ENCODE assay signal across 36 cellular contexts in genomic region chr5:102080288-102080687, GRCh38.
DNase-seq lines count a peak whose midpoint lies in the region; ATAC-seq, FAIRE-seq and TF ChIP-seq lines count a peak whose summit lies in the region.
"Had no signal": no experiment of that assay in that cellular context is flagged by ENCODE, and none has a peak within 500 bp of the region (broad histone marks: within the 10 kb centered on the region; RNA-seq: fewer than 3 reads in every experiment).

No MANE protein-coding gene starts in this region.

- in situ Hi-C loops in HepG2 (cut with HindIII; ENCODE audit: extremely low pct_ligation_motif_present, low pct_unique_long_range_greater_than_20kb) = no loop called here

- no peak for FAIRE-seq in HepG2 (lab: Jason Lieb, UNC)
- FAIRE-seq: A204.1, A549, D721Med, G401.6 had no signal

- no TSS peak for BruUV-seq in HepG2 (replicated peaks; lab: Mats Ljungman, UMichigan)
- BruUV-seq in Caco-2 (replicated peaks; lab: Mats Ljungman, UMichigan) = no TSS peak

- H3K4me3 ChIP-seq in HepG2 (replicated peaks in 1 of 3; ENCODE audit: insufficient read depth in 1 of 3, low read depth in 2 of 3, low read length in 3 of 3) (peak overlapping the region in 1 of 3 experiments; percentile 18; a peak in 2 of 6 replicates), right lobe of liver (no peak overlapping the region), Caco-2 (ENCODE audit: low read depth, low read length) (no peak overlapping the region), dorsolateral prefrontal cortex (no peak overlapping the region)
- H3K4me3 ChIP-seq: A549; BLaER1; BLaER1 treated with 17β-estradiol and CSF1 and Interleukin-3, amounts not matched to agents 10 nM and 100 nM had no signal

- no peaks in the 10 kb centered on the region for H3K79me2 ChIP-seq in HepG2 (ENCODE audit: insufficient read depth, low read length)

- TF ChIP-seq POLR2A in HepG2 (IDR thresholded peaks at IDR 0.05; ENCODE audit: insufficient read depth in 1 of 2, low read depth in 2 of 2, low read length in 2 of 2) (no peak), right lobe of liver (IDR thresholded peaks at IDR 0.05) (no peak)

- POLR2A ChIA-PET in HepG2 (lab: Yijun Ruan, JAX) = no interaction called here
- POLR2A ChIA-PET in Caco-2 (lab: Charles Lee) = no interaction called here

- H3K27ac ChIP-seq in HepG2 (ENCODE audit: extremely low read length, insufficient read depth, low read length) (no peak overlapping the region), right lobe of liver (no peak overlapping the region), dorsolateral prefrontal cortex (no peak overlapping the region)
- H3K27ac ChIP-seq: 22Rv1; A549; BLaER1; BLaER1 treated with 17β-estradiol and CSF1 and Interleukin-3, amounts not matched to agents 10 nM and 100 nM; C4-2B had no signal

- intact Hi-C loops in HepG2 (cut with micrococcal nuclease; ENCODE audit: unreplicated experiment) = no loop called here
- intact Hi-C loops in right lobe of liver (cut with DNase I) = no loop called here
- intact Hi-C loops in Caco-2 (cut with micrococcal nuclease; ENCODE audit: unreplicated experiment) = no loop called here
- intact Hi-C loops in dorsolateral prefrontal cortex (cut with DNase I) = no loop called here

- H4K20me1 ChIP-seq in HepG2 (ENCODE audit: insufficient read depth, low read length) = no peaks in the 10 kb centered on the region
- H4K20me1 ChIP-seq: BLaER1; BLaER1 treated with 17β-estradiol and CSF1 and Interleukin-3, amounts not matched to agents 10 nM and 100 nM had no signal

- H3K4me3 Mint-ChIP-seq in Caco-2 (ENCODE audit: unreplicated experiment) = no peak overlapping the region
- H3K4me3 Mint-ChIP-seq: B cell; CD14-positive monocyte; CD4-positive, alpha-beta memory T cell; CD4-positive, alpha-beta T cell; CD4-positive, CD25-positive, alpha-beta regulatory T cell; CD8-positive, alpha-beta memory T cell; CD8-positive, alpha-beta T cell had no signal

- no peak overlapping the region for H2AFZ ChIP-seq in HepG2 (ENCODE audit: low read length)

- no peak overlapping the region for H3K9ac ChIP-seq in HepG2 (ENCODE audit: insufficient read depth, low read depth, low read length)
- H3K9ac ChIP-seq: BLaER1; BLaER1 treated with 17β-estradiol and CSF1 and Interleukin-3, amounts not matched to agents 10 nM and 100 nM had no signal

- no peak for TF ChIP-seq RAD21 in HepG2 (CRISPR knock-in tag; IDR thresholded peaks at IDR 0.05)

- H3K4me2 ChIP-seq in HepG2 (ENCODE audit: low read depth, low read length) = peak overlapping the region; percentile 46
- H3K4me2 ChIP-seq: A549; BLaER1; BLaER1 treated with 17β-estradiol and CSF1 and Interleukin-3, amounts not matched to agents 10 nM and 100 nM had no signal

- ATAC-seq in HepG2 (peak; percentile 57), right lobe of liver (no peak)
- ATAC-seq: A549; CD8-positive, alpha-beta T cell had no signal

- TF ChIP-seq EP300 in HepG2 (IDR thresholded peaks at IDR 0.05; ENCODE audit: low read depth in 2 of 2, low read length in 2 of 2) = peak in 1 of 2 experiments; percentile 47; a peak in 1 of 4 replicates
- no peak for TF ChIP-seq EP300 in HepG2 (CRISPR knock-in tag; IDR thresholded peaks at IDR 0.05; ENCODE audit: borderline replicate concordance)

- H3K9me3 ChIP-seq in HepG2 (ENCODE audit: low read length) (no peaks in the 10 kb centered on the region), right lobe of liver (no peaks in the 10 kb centered on the region), Caco-2 (peaks cover 3% of the 10 kb centered on the region; the same call in 1 of the 2 replicates)
- H3K9me3 ChIP-seq: A549, BE2C, BLaER1 had no signal

- H3K36me3 Mint-ChIP-seq in Caco-2 (ENCODE audit: insufficient read depth, unreplicated experiment) = no peaks in the 10 kb centered on the region
- H3K36me3 Mint-ChIP-seq: CD14-positive monocyte; CD4-positive, alpha-beta memory T cell; CD4-positive, CD25-positive, alpha-beta regulatory T cell; CD8-positive, alpha-beta T cell had no signal

- H3K27me3 ChIP-seq in HepG2 (ENCODE audit: control insufficient read depth in 1 of 2, insufficient read depth in 2 of 2, low read length in 2 of 2) (no peaks in the 10 kb centered on the region), right lobe of liver (no peaks in the 10 kb centered on the region), Caco-2 (replicated peaks; ENCODE audit: control insufficient read depth, insufficient read depth, low read length) (no peaks in the 10 kb centered on the region), dorsolateral prefrontal cortex (peaks cover 0 to 5% (median 0%) of the 10 kb centered on the region in 45 donors)
- H3K27me3 ChIP-seq: BE2C; BLaER1; BLaER1 treated with 17β-estradiol and CSF1 and Interleukin-3, amounts not matched to agents 10 nM and 100 nM had no signal

- peaks cover 11% of the 10 kb centered on the region for H3K4me1 Mint-ChIP-seq in Caco-2 (ENCODE audit: low read depth, unreplicated experiment)
- H3K4me1 Mint-ChIP-seq: B cell; CD14-positive monocyte; CD4-positive, alpha-beta memory T cell; CD4-positive, CD25-positive, alpha-beta regulatory T cell; CD8-positive, alpha-beta memory T cell had no signal

- H3K27ac Mint-ChIP-seq in Caco-2 (ENCODE audit: unreplicated experiment) = peak overlapping the region; percentile 23
- H3K27ac Mint-ChIP-seq: B cell; CD14-positive monocyte; CD4-positive, alpha-beta T cell; CD4-positive, CD25-positive, alpha-beta regulatory T cell; CD8-positive, alpha-beta memory T cell; CD8-positive, alpha-beta T cell had no signal

- no peaks in the 10 kb centered on the region for H3K27me3 Mint-ChIP-seq in Caco-2 (ENCODE audit: insufficient read depth, unreplicated experiment)
- H3K27me3 Mint-ChIP-seq: B cell; CD4-positive, alpha-beta memory T cell; CD4-positive, alpha-beta T cell; CD4-positive, CD25-positive, alpha-beta regulatory T cell had no signal

- H3K36me3 ChIP-seq in HepG2 (replicated peaks in 1 of 2; ENCODE audit: control insufficient read depth in 1 of 2, insufficient read depth in 2 of 2, low read length in 2 of 2) = no peaks in the 10 kb centered on the region
- no peaks in the 10 kb centered on the region for H3K36me3 ChIP-seq in right lobe of liver
- H3K36me3 ChIP-seq in Caco-2 (ENCODE audit: control insufficient read depth, insufficient read depth, low read length) = no peaks in the 10 kb centered on the region
- H3K36me3 ChIP-seq: BE2C; BLaER1; BLaER1 treated with 17β-estradiol and CSF1 and Interleukin-3, amounts not matched to agents 10 nM and 100 nM had no signal

- peaks cover 20% of the 10 kb centered on the region for H3K9me3 Mint-ChIP-seq in Caco-2 (ENCODE audit: unreplicated experiment)

- no peak for TF ChIP-seq CTCF in HepG2 (CRISPR knock-in tag; IDR thresholded peaks at IDR 0.05)
- TF ChIP-seq CTCF in right lobe of liver (IDR thresholded peaks at IDR 0.05) = no peak
- TF ChIP-seq CTCF in Caco-2 (IDR thresholded peaks at IDR 0.05; ENCODE audit: insufficient read depth in 1 of 2, low read depth in 1 of 2, low read length in 1 of 2, severe bottlenecking in 1 of 2, unreplicated experiment in 1 of 2) = no peak
- no peak for TF ChIP-seq CTCF in dorsolateral prefrontal cortex (IDR thresholded peaks at IDR 0.05 in 54 of 56, conservative IDR thresholded peaks at IDR 0.05 in 2 of 56; ENCODE audit: low read depth in 1 of 56, partially characterized antibody in 56 of 56)

- DNase-seq in HepG2 (ENCODE audit: low spot score) (peak; percentile 36), right lobe of liver (no peak), Caco-2 (no peak), DMS53 (lab: John Stamatoyannopoulos, UW) (peak; percentile 47), DMS53 treated with DMSO at 0.1 percent for 48 hours (lab: John Stamatoyannopoulos, UW; ENCODE audit: unreplicated experiment) (peak; percentile 19), dorsolateral prefrontal cortex (no peak), NOMO-1 treated with DMSO at 0.1 percent for 48 hours (lab: John Stamatoyannopoulos, UW; ENCODE audit: unreplicated experiment) (no peak), T-helper 2 cell (no peak)
- DNase-seq: 8988T; ACHN; AML-193; BE2C; C1 segment of cervical spinal cord; Calu3; CD4-positive, alpha-beta memory T cell; CD4-positive, alpha-beta T cell; CD4-positive, CD25-positive, alpha-beta regulatory T cell; CD8-positive, alpha-beta memory T cell; CD8-positive, alpha-beta T cell; COR-L47; DMS 273 treated with DMSO at 0.1 percent for 48 hours; DMS153; DMS79; DMS79 treated with DMSO at 0.1 percent for 48 hours; DND-41; EL had no signal

- peaks cover 28% of the 10 kb centered on the region for H3K4me1 ChIP-seq in HepG2 (ENCODE audit: insufficient read depth, low read length)
- no peaks in the 10 kb centered on the region for H3K4me1 ChIP-seq in right lobe of liver
- H3K4me1 ChIP-seq in Caco-2 = peaks cover 1% of the 10 kb centered on the region
- H3K4me1 ChIP-seq: A549; BE2C; BLaER1; BLaER1 treated with 17β-estradiol and CSF1 and Interleukin-3, amounts not matched to agents 10 nM and 100 nM had no signal

- 7% methylated on average over 1 of the region's 1 CpG for WGBS in HepG2 (ENCODE audit: low lambda C conversion rate)
- 13% methylated on average over 1 of the region's 1 CpG for WGBS in right lobe of liver (ENCODE audit: insufficient coverage, low coverage, low lambda C conversion rate, missing lambda C conversion rate)

- CTCF ChIA-PET in HepG2 (lab: Yijun Ruan, JAX; ENCODE audit: low intra/inter-chr PET ratio, low total read pairs) = no interaction called here
- CTCF ChIA-PET in Caco-2 (lab: Charles Lee) = no interaction called here

TF ChIP-seq in HepG2, 621 proteins besides CTCF, POLR2A, EP300 and RAD21 (continues in another document):
- TF ChIP-seq CREM (IDR thresholded peaks at IDR 0.05) = peak; percentile 24; the same call in 1 of the 2 replicates
- TF ChIP-seq CREM (CRISPR knock-in tag; IDR thresholded peaks at IDR 0.05) = no peak
- TF ChIP-seq SOX13 (IDR thresholded peaks at IDR 0.05) = no peak
- peak in 1 of 2 experiments; percentile 83; a peak in 2 of 4 replicates for TF ChIP-seq SOX13 (CRISPR knock-in tag; conservative IDR thresholded peaks at IDR 0.05 in 1 of 2, IDR thresholded peaks at IDR 0.05 in 1 of 2)
- no peak for TF ChIP-seq FUBP1 (CRISPR knock-in tag; IDR thresholded peaks at IDR 0.05; ENCODE audit: borderline replicate concordance)
- peak; percentile 63; the same call in 1 of the 2 replicates for TF ChIP-seq HMG20A (CRISPR knock-in tag; IDR thresholded peaks at IDR 0.05; ENCODE audit: borderline replicate concordance)

Comparison
In these comparisons a context has a peak if more than half of its experiments do, and no peak if none do; other contexts are left out.
1. DNase-seq: peak in HepG2 (single experiment), DMS53 (single experiment) and DMS53 treated with DMSO at 0.1 percent for 48 hours (single experiment); none in right lobe of liver (0 of 3), Caco-2 (0 of 2), dorsolateral prefrontal cortex (0 of 10), NOMO-1 treated with DMSO at 0.1 percent for 48 hours (single experiment) and T-helper 2 cell (0 of 5).